Comparison of ENCODE assay signal across 8 cellular contexts in genomic region chrX:69285401-69285871, GRCh38.
DNase-seq lines count a peak whose midpoint lies in the region; ATAC-seq and TF ChIP-seq lines count a peak whose summit lies in the region.

No MANE protein-coding gene starts in this region.

- no peak overlapping the region for H2AFZ ChIP-seq in H9 (ENCODE audit: low read length)

- no peaks in the 10 kb centered on the region for H3K23me2 ChIP-seq in H9 (ENCODE audit: insufficient read length, low read depth, low read length, poor library complexity, severe bottlenecking)

- peak overlapping the region; percentile 43 for H3K4me3 ChIP-seq in right cardiac atrium (ENCODE audit: low read length)
- H3K4me3 ChIP-seq in skeletal muscle tissue (ENCODE audit: low read length in 3 of 3): peak overlapping the region; percentile 46 to 57 (median 49)

- H3K79me2 ChIP-seq in H9 (ENCODE audit: insufficient read depth, low read length): no peaks in the 10 kb centered on the region

- H3K27me3 ChIP-seq in H9 (ENCODE audit: insufficient read depth, low read length): peaks cover 28% of the 10 kb centered on the region
- H3K27me3 ChIP-seq in right cardiac atrium (ENCODE audit: control insufficient read depth, insufficient read depth): no peaks in the 10 kb centered on the region
- H3K27me3 ChIP-seq in skeletal muscle tissue (ENCODE audit: control insufficient read depth in 3 of 3, insufficient read depth in 3 of 3, low read length in 3 of 3): peaks cover 0 to 37% (median 0%) of the 10 kb centered on the region in 3 donors

- H3T11ph ChIP-seq in H9 (ENCODE audit: low read length): no peak overlapping the region

- in situ Hi-C loops in KBM-7 (cut with MboI; ENCODE audit: low pct_unique_long_range_greater_than_20kb, low sequenced_read_pairs): no loop called here

- peaks cover 0 to 3% (median 0%) of the 10 kb centered on the region in 3 experiments; a peak in 1 of 7 replicates for H3K36me3 Mint-ChIP-seq in H9 (ENCODE audit: insufficient read depth in 1 of 3, low read depth in 3 of 3)
- no peaks in the 10 kb centered on the region for H3K36me3 Mint-ChIP-seq in activated naive CD8-positive, alpha-beta T cell treated with anti-CD3 and anti-CD28 coated beads, Interleukin-2, amount 10 ng/mL, durations not matched to agents 7 days and 5 days
- no peaks in the 10 kb centered on the region for H3K36me3 Mint-ChIP-seq in activated T-helper 1 cell treated with anti-CD3 and anti-CD28 coated beads, Interleukin-12 subunit alpha, Interleukin-12 subunit beta, Interleukin-2, Interleukin-4 antibody, amounts not matched to agents 30 ng/mL and 10 ng/mL and 1 ng/mL, durations not matched to agents 14 hours and 24 hours and 36 hours (ENCODE audit: low read depth)

- peaks cover 94% of the 10 kb centered on the region for H3K27me3 Mint-ChIP-seq in H9 (ENCODE audit: low read depth)
- peaks cover 3% of the 10 kb centered on the region for H3K27me3 Mint-ChIP-seq in activated naive CD8-positive, alpha-beta T cell treated with anti-CD3 and anti-CD28 coated beads, Interleukin-2, amount 10 ng/mL, durations not matched to agents 7 days and 5 days
- H3K27me3 Mint-ChIP-seq in activated T-helper 1 cell treated with anti-CD3 and anti-CD28 coated beads, Interleukin-12 subunit alpha, Interleukin-12 subunit beta, Interleukin-2, Interleukin-4 antibody, amounts not matched to agents 30 ng/mL and 10 ng/mL and 1 ng/mL, durations not matched to agents 14 hours and 24 hours and 36 hours (ENCODE audit: insufficient read depth): no peaks in the 10 kb centered on the region

- intact Hi-C loops in right cardiac atrium (cut with DNase I): loop anchor here (5.0 to 10.0 kb wide), 4 partner anchors 131 to 461 kb away; partner anchors contain the start of gene EFNB1 (in 4 of the 4)
- intact Hi-C loops in activated T-helper 1 cell treated with anti-CD3 and anti-CD28 coated beads, Interleukin-12 subunit alpha, Interleukin-12 subunit beta, Interleukin-2, Interleukin-4 antibody, amounts not matched to agents 30 ng/mL and 10 ng/mL and 1 ng/mL, durations not matched to agents 14 hours and 24 hours and 36 hours (cut with micrococcal nuclease): loop anchor here (5.0 kb wide), 3 partner anchors 193 to 847 kb away; partner anchors contain the start of gene IGBP1

- no peak overlapping the region for H2BK15ac ChIP-seq in H9 (ENCODE audit: low read depth, low read length)

- no peak overlapping the region for H2BK120ac ChIP-seq in H9 (ENCODE audit: low read depth, low read length, poor library complexity, severe bottlenecking)

- H3K14ac ChIP-seq in H9 (ENCODE audit: insufficient read depth, low read length): no peak overlapping the region

- H3K79me1 ChIP-seq in H9 (ENCODE audit: insufficient read depth, low read depth, low read length, poor library complexity, severe bottlenecking): no peaks in the 10 kb centered on the region

- H3K9me3 Mint-ChIP-seq in H9: peaks cover 76 to 85% of the 10 kb centered on the region in 2 experiments
- H3K9me3 Mint-ChIP-seq in activated naive CD8-positive, alpha-beta T cell treated with anti-CD3 and anti-CD28 coated beads, Interleukin-2, amount 10 ng/mL, durations not matched to agents 7 days and 5 days: no peaks in the 10 kb centered on the region
- H3K9me3 Mint-ChIP-seq in activated T-helper 1 cell treated with anti-CD3 and anti-CD28 coated beads, Interleukin-12 subunit alpha, Interleukin-12 subunit beta, Interleukin-2, Interleukin-4 antibody, amounts not matched to agents 30 ng/mL and 10 ng/mL and 1 ng/mL, durations not matched to agents 14 hours and 24 hours and 36 hours: no peaks in the 10 kb centered on the region

- no peak overlapping the region for H4K5ac ChIP-seq in H9 (ENCODE audit: insufficient read length, low read depth, low read length)

- H3K27ac Mint-ChIP-seq in H9: no peak overlapping the region
- no peak overlapping the region for H3K27ac Mint-ChIP-seq in activated naive CD8-positive, alpha-beta T cell treated with anti-CD3 and anti-CD28 coated beads, Interleukin-2, amount 10 ng/mL, durations not matched to agents 7 days and 5 days
- no peak overlapping the region for H3K27ac Mint-ChIP-seq in activated T-helper 1 cell treated with anti-CD3 and anti-CD28 coated beads, Interleukin-12 subunit alpha, Interleukin-12 subunit beta, Interleukin-2, Interleukin-4 antibody, amounts not matched to agents 30 ng/mL and 10 ng/mL and 1 ng/mL, durations not matched to agents 14 hours and 24 hours and 36 hours

- H3K56ac ChIP-seq in H9 (ENCODE audit: insufficient read length, low read depth, low read length): no peak overlapping the region

- no peak overlapping the region for H2BK20ac ChIP-seq in H9 (ENCODE audit: low read depth, low read length, poor library complexity, severe bottlenecking)

- peaks cover 6 to 23% of the 10 kb centered on the region in 2 experiments for H3K4me1 Mint-ChIP-seq in H9
- H3K4me1 Mint-ChIP-seq in activated naive CD8-positive, alpha-beta T cell treated with anti-CD3 and anti-CD28 coated beads, Interleukin-2, amount 10 ng/mL, durations not matched to agents 7 days and 5 days: no peaks in the 10 kb centered on the region
- no peaks in the 10 kb centered on the region for H3K4me1 Mint-ChIP-seq in activated T-helper 1 cell treated with anti-CD3 and anti-CD28 coated beads, Interleukin-12 subunit alpha, Interleukin-12 subunit beta, Interleukin-2, Interleukin-4 antibody, amounts not matched to agents 30 ng/mL and 10 ng/mL and 1 ng/mL, durations not matched to agents 14 hours and 24 hours and 36 hours (ENCODE audit: low read depth)

- no peaks in the 10 kb centered on the region for H3K36me3 ChIP-seq in skeletal muscle tissue (ENCODE audit: control insufficient read depth in 3 of 3, insufficient read depth in 3 of 3, low read length in 3 of 3)

- no peak overlapping the region for H3K18ac ChIP-seq in H9 (ENCODE audit: insufficient read length, low read depth, low read length)

- POLR2A ChIA-PET in activated naive CD8-positive, alpha-beta T cell treated with anti-CD3 and anti-CD28 coated beads, Interleukin-2, amount 10 ng/mL, durations not matched to agents 7 days and 5 days (lab: Charles Lee): no interaction called here

- no peak for ATAC-seq in activated naive CD8-positive, alpha-beta T cell treated with anti-CD3 and anti-CD28 coated beads, Interleukin-2, amount 10 ng/mL, durations not matched to agents 7 days and 5 days (ENCODE audit: low read depth)
- peak; percentile 74 to 90 for ATAC-seq in right cardiac atrium

- WGBS in H9 (ENCODE audit: extremely low coverage, insufficient read length, low lambda C conversion rate): no CpG with 5 or more reads among the region's 10 CpGs
- WGBS in right cardiac atrium: 29% methylated on average over 10 of the region's 10 CpGs

- peak overlapping the region; percentile 46 for H3K4me2 ChIP-seq in H9 (ENCODE audit: insufficient read depth, insufficient read length, low read length)

- H3K23ac ChIP-seq in H9 (ENCODE audit: insufficient read length, low read depth, low read length): no peak overlapping the region

- no peak overlapping the region for H3K4ac ChIP-seq in H9 (ENCODE audit: low read depth, low read length)

- H4K91ac ChIP-seq in H9 (ENCODE audit: insufficient read length, low read depth, low read length): no peak overlapping the region

- H2BK5ac ChIP-seq in H9 (ENCODE audit: insufficient read length, low read length): no peak overlapping the region

- H3K9ac ChIP-seq in H9 (ENCODE audit: extremely low read depth, insufficient read length, low read length) (no peak overlapping the region), skeletal muscle tissue (ENCODE audit: low read depth in 1 of 3, low read length in 3 of 3) (peak overlapping the region in 2 of 3 donors; percentile 45 to 50)

- no peak overlapping the region for H4K8ac ChIP-seq in H9 (replicated peaks; ENCODE audit: insufficient read length, low read depth, low read length)

- no peak for DNase-seq in H9
- DNase-seq in activated naive CD8-positive, alpha-beta T cell treated with anti-CD3 and anti-CD28 coated beads, Interleukin-2, amount 10 ng/mL, durations not matched to agents 7 days and 5 days: no peak
- peak; percentile 69 to 90 (median 86) for DNase-seq in right cardiac atrium
- no peak for DNase-seq in DMS 273 (lab: John Stamatoyannopoulos, UW; ENCODE audit: unreplicated experiment)
- DNase-seq in LoVo (ENCODE audit: low spot score): no peak
- DNase-seq in activated T-helper 1 cell treated with anti-CD3 and anti-CD28 coated beads, Interleukin-12 subunit alpha, Interleukin-12 subunit beta, Interleukin-2, Interleukin-4 antibody, amounts not matched to agents 30 ng/mL and 10 ng/mL and 1 ng/mL, durations not matched to agents 14 hours and 24 hours and 36 hours (ENCODE audit: low spot score): no peak
- no peak for DNase-seq in KBM-7

- H3K27ac ChIP-seq in H9 (ENCODE audit: insufficient read length, low read depth, low read length) (no peak overlapping the region), right cardiac atrium (ENCODE audit: low read length) (no peak overlapping the region), skeletal muscle tissue (ENCODE audit: low read depth, low read length) (no peak overlapping the region)

- H3K9me3 ChIP-seq in H9 (ENCODE audit: control insufficient read depth, low read depth, low read length) (peaks cover 7% of the 10 kb centered on the region), right cardiac atrium (ENCODE audit: control insufficient read depth, low read length) (no peaks in the 10 kb centered on the region), skeletal muscle tissue (ENCODE audit: control insufficient read depth in 3 of 3, low read length in 3 of 3) (no peaks in the 10 kb centered on the region)

- H3K4me1 ChIP-seq in H9 (ENCODE audit: insufficient read depth, low read length) (no peaks in the 10 kb centered on the region), right cardiac atrium (ENCODE audit: control insufficient read depth, insufficient read depth, low read length) (peaks cover 4% of the 10 kb centered on the region), skeletal muscle tissue (ENCODE audit: control insufficient read depth in 3 of 3, insufficient read depth in 3 of 3, low read length in 3 of 3) (peaks cover 0 to 18% (median 13%) of the 10 kb centered on the region in 3 donors)

- H3K4me3 Mint-ChIP-seq in H9: peak overlapping the region; percentile 41 to 75
- H3K4me3 Mint-ChIP-seq in activated naive CD8-positive, alpha-beta T cell treated with anti-CD3 and anti-CD28 coated beads, Interleukin-2, amount 10 ng/mL, durations not matched to agents 7 days and 5 days: peak overlapping the region; percentile 37
- H3K4me3 Mint-ChIP-seq in activated T-helper 1 cell treated with anti-CD3 and anti-CD28 coated beads, Interleukin-12 subunit alpha, Interleukin-12 subunit beta, Interleukin-2, Interleukin-4 antibody, amounts not matched to agents 30 ng/mL and 10 ng/mL and 1 ng/mL, durations not matched to agents 14 hours and 24 hours and 36 hours: no peak overlapping the region

- no peak overlapping the region for H2AK5ac ChIP-seq in H9 (ENCODE audit: insufficient read length, low read length)

- no peak overlapping the region for H2BK12ac ChIP-seq in H9 (ENCODE audit: insufficient read length, low read depth, low read length)

- TF ChIP-seq CTCF in H9 (conservative IDR thresholded peaks at IDR 0.05): no peak

- H4K20me1 ChIP-seq in H9 (ENCODE audit: control insufficient read depth, insufficient read depth, insufficient read length): no peaks in the 10 kb centered on the region

Comparison
In these comparisons a context has a peak if more than half of its experiments do, and no peak if none do; other contexts are left out.
1. DNase-seq: peak in right cardiac atrium (3 of 3); none in H9 (single experiment), activated naive CD8-positive, alpha-beta T cell treated with anti-CD3 and anti-CD28 coated beads, Interleukin-2, amount 10 ng/mL, durations not matched to agents 7 days and 5 days (single experiment), DMS 273 (single experiment), LoVo (single experiment), activated T-helper 1 cell treated with anti-CD3 and anti-CD28 coated beads, Interleukin-12 subunit alpha, Interleukin-12 subunit beta, Interleukin-2, Interleukin-4 antibody, amounts not matched to agents 30 ng/mL and 10 ng/mL and 1 ng/mL, durations not matched to agents 14 hours and 24 hours and 36 hours (single experiment) and KBM-7 (single experiment).